8 cellular contexts compared by ENCODE assay signal in the genomic region with DNA sequence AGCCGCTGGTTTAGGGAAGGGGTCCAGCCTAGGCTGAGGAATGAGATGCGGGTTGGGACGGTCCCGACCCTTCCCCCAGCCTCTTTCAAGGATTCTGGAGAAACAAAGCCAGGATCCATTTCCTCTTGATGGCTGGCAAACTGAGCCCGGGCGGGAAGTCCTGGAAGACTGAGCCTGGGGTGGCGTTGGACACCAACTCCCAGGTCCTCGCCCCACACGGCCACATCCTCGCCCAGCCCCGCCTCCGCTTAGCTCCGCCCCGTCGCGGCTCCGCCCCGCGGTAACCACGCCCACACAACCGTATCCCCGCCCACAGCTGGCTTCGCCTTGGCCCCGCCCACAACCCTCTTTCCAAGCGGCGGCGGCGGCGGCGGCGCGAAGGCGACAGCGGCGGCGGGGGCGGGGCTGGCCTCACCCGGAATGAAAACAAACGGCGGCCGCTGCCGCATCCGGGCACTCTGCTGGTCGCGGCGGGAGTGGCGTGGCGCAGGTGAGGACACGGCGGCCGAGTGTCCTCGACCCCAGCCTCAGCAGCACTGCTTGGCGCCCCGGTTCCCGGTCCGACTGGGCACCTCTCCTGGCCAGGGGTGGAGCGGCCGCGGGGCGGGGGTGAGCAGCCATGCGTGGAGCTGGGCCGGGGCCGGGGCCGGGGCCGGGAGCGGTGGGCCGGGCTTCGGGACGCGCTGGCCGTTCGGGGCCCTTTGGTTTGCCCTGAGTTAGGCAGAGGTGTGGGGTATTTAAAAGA. TPM values are rescaled to one million over a fixed set of nuclear protein-coding genes. Genes with fewer than 3 reads are reported as not detected.
DNase-seq lines count a peak whose midpoint lies in the region; ATAC-seq and TF ChIP-seq lines count a peak whose summit lies in the region.

A gene with protein sequence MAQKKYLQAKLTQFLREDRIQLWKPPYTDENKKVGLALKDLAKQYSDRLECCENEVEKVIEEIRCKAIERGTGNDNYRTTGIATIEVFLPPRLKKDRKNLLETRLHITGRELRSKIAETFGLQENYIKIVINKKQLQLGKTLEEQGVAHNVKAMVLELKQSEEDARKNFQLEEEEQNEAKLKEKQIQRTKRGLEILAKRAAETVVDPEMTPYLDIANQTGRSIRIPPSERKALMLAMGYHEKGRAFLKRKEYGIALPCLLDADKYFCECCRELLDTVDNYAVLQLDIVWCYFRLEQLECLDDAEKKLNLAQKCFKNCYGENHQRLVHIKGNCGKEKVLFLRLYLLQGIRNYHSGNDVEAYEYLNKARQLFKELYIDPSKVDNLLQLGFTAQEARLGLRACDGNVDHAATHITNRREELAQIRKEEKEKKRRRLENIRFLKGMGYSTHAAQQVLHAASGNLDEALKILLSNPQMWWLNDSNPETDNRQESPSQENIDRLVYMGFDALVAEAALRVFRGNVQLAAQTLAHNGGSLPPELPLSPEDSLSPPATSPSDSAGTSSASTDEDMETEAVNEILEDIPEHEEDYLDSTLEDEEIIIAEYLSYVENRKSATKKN (plus strand): TSS at position 456 of the 745 bp plus-strand sequence. CDS start 3,538 bp downstream, outside the sequence.

- peak within 1 kb of the TSS; percentile 84 for H3K4me3 Mint-ChIP-seq in T-helper 1 cell treated with Interleukin-12 subunit alpha and Interleukin-12 subunit beta and Interleukin-4 antibody, amounts not matched to agents 30 μg/mL and 1 μg/mL, for 36 hours

- H3K9me3 ChIP-seq in heart left ventricle (no peaks in the 10 kb centered on the region), transverse colon (no peaks in the 10 kb centered on the region)

- no peak for TF ChIP-seq EP300 in transverse colon (IDR thresholded peaks at IDR 0.05; ENCODE audit: low read depth)

- H3K4me3 ChIP-seq in GM06990 (replicated peaks; ENCODE audit: low read depth, low read length) (peak within 1 kb of the TSS; percentile 71), heart left ventricle (peak within 1 kb of the TSS; percentile 69 to 99 (median 89)), transverse colon (peak within 1 kb of the TSS; percentile 62 to 99 (median 91))

- peaks cover 5% of the 10 kb centered on the region for H3K9me3 Mint-ChIP-seq in T-helper 1 cell treated with Interleukin-12 subunit alpha and Interleukin-12 subunit beta and Interleukin-4 antibody, amounts not matched to agents 30 μg/mL and 1 μg/mL, for 36 hours

- H3K36me3 ChIP-seq in GM06990 (ENCODE audit: control insufficient read depth, insufficient read depth, low read length): peaks cover 6% of the 10 kb centered on the region
- peaks cover 0 to 28% (median 19%) of the 10 kb centered on the region in 9 donors for H3K36me3 ChIP-seq in heart left ventricle
- H3K36me3 ChIP-seq in transverse colon: peaks cover 0 to 6% (median 0%) of the 10 kb centered on the region in 4 donors

- H3K4me1 Mint-ChIP-seq in T-helper 1 cell treated with Interleukin-12 subunit alpha and Interleukin-12 subunit beta and Interleukin-4 antibody, amounts not matched to agents 30 μg/mL and 1 μg/mL, for 36 hours (ENCODE audit: low read depth): peaks cover 27% of the 10 kb centered on the region

- in situ Hi-C loops in transverse colon (cut with MboI; ENCODE audit: low pct_ligation_motif_present in 1 of 4, low pct_unique_long_range_greater_than_20kb in 1 of 4, low sequenced_read_pairs in 3 of 4): no loop called here

- WGBS in heart left ventricle, 4 donors: 2 to 6% (median 3%) methylated on average over 31 to 72 of the region's 72 CpGs
- WGBS in transverse colon (ENCODE audit: low coverage in 1 of 2), 2 donors: 6 to 33% methylated on average over 1 to 43 of the region's 72 CpGs

- H3K27ac ChIP-seq in heart left ventricle (peak within 1 kb of the TSS; percentile 38 to 90 (median 74)), transverse colon (peak within 1 kb of the TSS; percentile 86 to 93 (median 90))

- ATAC-seq in HG02571 (IDR thresholded peaks at IDR 0.05; ENCODE audit: unreplicated experiment) (peak; percentile 56), heart left ventricle (peak; percentile 98 to 100 (median 100))

- H3K36me3 Mint-ChIP-seq in T-helper 1 cell treated with Interleukin-12 subunit alpha and Interleukin-12 subunit beta and Interleukin-4 antibody, amounts not matched to agents 30 μg/mL and 1 μg/mL, for 36 hours (ENCODE audit: low read depth): peaks cover 12% of the 10 kb centered on the region

- TF ChIP-seq POLR2A in heart left ventricle (IDR thresholded peaks at IDR 0.05): peak in 1 of 2 donors; percentile 82
- peak; percentile 85 for TF ChIP-seq POLR2A in transverse colon (IDR thresholded peaks at IDR 0.05)

- intact Hi-C loops in heart left ventricle (cut with DNase I): no loop called here
- intact Hi-C loops in posterior cingulate gyrus (cut with DNase I): no loop called here
- intact Hi-C loops in transverse colon (cut with DNase I; ENCODE audit: low total_unique reads): no loop called here

- H3K4me1 ChIP-seq in heart left ventricle (peaks cover 0 to 49% (median 16%) of the 10 kb centered on the region in 12 donors), transverse colon (peaks cover 8 to 40% (median 19%) of the 10 kb centered on the region in 4 donors)

- H3K27me3 ChIP-seq in GM06990 (replicated peaks; ENCODE audit: control insufficient read depth, insufficient read depth, low read length) (no peaks in the 10 kb centered on the region), heart left ventricle (no peaks in the 10 kb centered on the region), transverse colon (no peaks in the 10 kb centered on the region)

- H3K27me3 Mint-ChIP-seq in T-helper 1 cell treated with Interleukin-12 subunit alpha and Interleukin-12 subunit beta and Interleukin-4 antibody, amounts not matched to agents 30 μg/mL and 1 μg/mL, for 36 hours (ENCODE audit: low read depth): no peaks in the 10 kb centered on the region

- H3K27ac Mint-ChIP-seq in T-helper 1 cell treated with Interleukin-12 subunit alpha and Interleukin-12 subunit beta and Interleukin-4 antibody, amounts not matched to agents 30 μg/mL and 1 μg/mL, for 36 hours: peak within 1 kb of the TSS; percentile 93

- TF ChIP-seq CTCF in GM06990 (IDR thresholded peaks at IDR 0.05; ENCODE audit: insufficient read depth, low read length, poor library complexity, severe bottlenecking): no peak
- peak in 2 of 12 donors; percentile 3 to 5 for TF ChIP-seq CTCF in heart left ventricle (IDR thresholded peaks at IDR 0.05)
- TF ChIP-seq CTCF in transverse colon (IDR thresholded peaks at IDR 0.05): peak in 2 of 5 experiments; percentile 5 to 23

- peak; percentile 88 for DNase-seq in GM06990 (ENCODE audit: extremely low read depth, insufficient read length)
- DNase-seq in NCI-H1105 treated with DMSO at 0.1 percent for 48 hours (lab: John Stamatoyannopoulos, UW): peak; percentile 77
- peak; percentile 61 for DNase-seq in amniotic epithelial cell (ENCODE audit: low read depth)
- peak; percentile 93 to 97 (median 93) for DNase-seq in heart left ventricle
- peak; percentile 83 to 99 (median 94) for DNase-seq in posterior cingulate gyrus
- peak; percentile 95 for DNase-seq in transverse colon

RNA-seq across cellular contexts. Expression of the gene that starts here (rescaled TPM):
- total RNA-seq in heart left ventricle (10 to 100 TPM; 37.2 to 56.3 (median 42.6) TPM), transverse colon (10 to 100 TPM; 26.3 to 69.5 (median 56.4) TPM)
- polyA plus RNA-seq in heart left ventricle: 10 to 100 TPM; 22.6 to 34.7 TPM

Comparison
In these comparisons a context has a peak if more than half of its experiments do, and no peak if none do; other contexts are left out.
1. Peak in every context shown above with its lines: DNase-seq, ATAC-seq, H3K4me3 ChIP-seq and H3K27ac ChIP-seq.